In genomic region chr20:22768266-22768665, GRCh38 we compare ENCODE assay signal across 21 cellular contexts.
"Had no signal": no experiment of that assay in that cellular context is flagged by ENCODE, and none has a peak within 500 bp of the region (broad histone marks: within the 10 kb centered on the region; RNA-seq: fewer than 3 reads in every experiment).

No MANE protein-coding gene starts in this region.

- ATAC-seq: activated CD4-positive, alpha-beta T cell treated with anti-CD3 and anti-CD28 coated beads for 36 hours; activated T-cell treated with anti-CD3 and anti-CD28 coated beads, Interleukin-2, amount 50 U/mL, for 4 hours; right lobe of liver; stimulated activated memory B cell treated with anti-CD40 and anti-IgM and Interleukin-4, amounts not matched to agents 10 μg/mL and 1 μg/mL and 100 μg/mL, for 72 hours had no signal

- H3K36me3 ChIP-seq: cardiac muscle cell, left ventricle myocardium inferior, right lobe of liver, transverse colon, vagina had no signal

- DNase-seq: activated B cell treated with CpG ODN at 0.5 μM for 24 hours; activated CD4-positive, alpha-beta T cell treated with anti-CD3 and anti-CD28 coated beads for 36 hours; activated CD4-positive, alpha-beta T cell treated with anti-CD3 and anti-CD28 coated beads, Interleukin-2, amount 50 U/mL, for 4 hours; activated CD8-positive, alpha-beta memory T cell treated with anti-CD3 and anti-CD28 coated beads, Interleukin-2, amount 50 U/mL, for 48 hours; activated naive CD4-positive, alpha-beta T cell treated with Interleukin-2 at 50 U/mL for 16 hours; activated naive CD8-positive, alpha-beta T cell treated with anti-CD3 and anti-CD28 coated beads for 36 hours; activated T-cell treated with anti-CD3 and anti-CD28 coated beads, Interleukin-2, amount 50 U/mL, for 4 hours; foreskin melanocyte; immature natural killer cell; left ventricle myocardium inferior; nephron progenitor cell; nucleus accumbens; posterior cingulate gyrus; right lobe of liver; small intestine; stimulated activated CD4-positive, alpha-beta T cell treated with anti-CD3 and anti-CD28 coated beads, Interleukin-15, amount 100 ng/mL, for 24 hours; T1000; transverse colon had no signal

- FAIRE-seq: small intestine had no signal

- H3K4me3 ChIP-seq: cardiac muscle cell, left ventricle myocardium inferior, right lobe of liver, transverse colon, vagina had no signal

- H3K4me1 ChIP-seq: right lobe of liver, transverse colon had no signal

- H3K27me3 ChIP-seq: cardiac muscle cell, right lobe of liver, transverse colon, vagina had no signal

- H3K9me3 ChIP-seq: left ventricle myocardium inferior, right lobe of liver, transverse colon, vagina had no signal

- H3K27ac ChIP-seq: cardiac muscle cell, left ventricle myocardium inferior, right lobe of liver, transverse colon, vagina had no signal
